ENCODE assay signal across 9 cellular contexts in genomic region chr15:77496710-77497107, GRCh38.
A peak's percentile ranks its signal among the peaks of the same experiment; 100 is the strongest.
DNase-seq lines count a peak whose midpoint lies in the region; ATAC-seq and TF ChIP-seq lines count a peak whose summit lies in the region.
"Had no signal": no experiment of that assay in that cellular context is flagged by ENCODE, and none has a peak within 500 bp of the region (broad histone marks: within the 10 kb centered on the region; RNA-seq: fewer than 3 reads in every experiment).

No MANE protein-coding gene starts in this region.

- H3K36me3 ChIP-seq in OCI-LY3 (replicated peaks; ENCODE audit: low read depth, low read length) = no peaks in the 10 kb centered on the region
- H3K36me3 ChIP-seq in esophagus (ENCODE audit: control insufficient read depth in 2 of 2, insufficient read depth in 2 of 2, low read length in 1 of 2) = no peaks in the 10 kb centered on the region

- peaks cover 28% of the 10 kb centered on the region for H3K4me1 ChIP-seq in OCI-LY3 (ENCODE audit: low read length)
- H3K4me1 ChIP-seq in esophagus (ENCODE audit: control insufficient read depth in 2 of 2, insufficient read depth in 2 of 2, low read length in 1 of 2) = peaks cover 5 to 9% of the 10 kb centered on the region in 2 donors

- no peaks in the 10 kb centered on the region for H3K27me3 Mint-ChIP-seq in naive B cell
- H3K27me3 Mint-ChIP-seq: activated naive CD4-positive, alpha-beta T cell treated with anti-CD3 and anti-CD28 coated beads, Interleukin-2, amount 50 U/mL, for 24 hours had no signal

- peaks cover 11% of the 10 kb centered on the region in 2 donors for H3K36me3 Mint-ChIP-seq in naive B cell

- no peak overlapping the region for H2AFZ ChIP-seq in OCI-LY3 (ENCODE audit: low read depth, low read length)

- H3K4me3 Mint-ChIP-seq in naive B cell = peak overlapping the region in 1 of 8 donors; percentile 51
- H3K4me3 Mint-ChIP-seq: activated naive CD4-positive, alpha-beta T cell treated with anti-CD3 and anti-CD28 coated beads, Interleukin-2, amount 50 U/mL, for 24 hours had no signal

- H4K20me1 ChIP-seq in OCI-LY3 (ENCODE audit: insufficient read depth, low read length) = no peaks in the 10 kb centered on the region

- ATAC-seq in HG03095 (IDR thresholded peaks at IDR 0.05; ENCODE audit: unreplicated experiment) (peak; percentile 60), naive B cell (ENCODE audit: low read depth in 2 of 2) (peak; percentile 59 to 69), HG02981 (IDR thresholded peaks at IDR 0.05; ENCODE audit: unreplicated experiment) (no peak)

- H3K4me3 ChIP-seq in OCI-LY3 (ENCODE audit: low read length) (peak overlapping the region; percentile 40), esophagus (ENCODE audit: low read depth in 1 of 2, low read length in 2 of 2) (no peak overlapping the region)

- H3K79me2 ChIP-seq in OCI-LY3 (ENCODE audit: low read length) = no peaks in the 10 kb centered on the region

- no peaks in the 10 kb centered on the region for H3K27me3 ChIP-seq in OCI-LY3 (ENCODE audit: low read depth, low read length)
- H3K27me3 ChIP-seq in esophagus (ENCODE audit: control insufficient read depth in 1 of 2, insufficient read depth in 2 of 2, low read length in 2 of 2) = no peaks in the 10 kb centered on the region

- H3K27ac ChIP-seq in OCI-LY3 (ENCODE audit: low read length) (no peak overlapping the region), esophagus (ENCODE audit: low read depth in 2 of 2, low read length in 1 of 2) (peak overlapping the region; percentile 57 to 75)

- peak overlapping the region; percentile 47 for H3K9ac ChIP-seq in OCI-LY3 (ENCODE audit: low read length)

- peak overlapping the region; percentile 62 for H3K4me2 ChIP-seq in OCI-LY3 (ENCODE audit: low read length)

- peaks cover 23 to 45% (median 26%) of the 10 kb centered on the region in 3 donors for H3K4me1 Mint-ChIP-seq in naive B cell

- WGBS in esophagus, 2 donors = 12 to 15% methylated on average over 16 of the region's 16 CpGs

- DNase-seq in CMK (ENCODE audit: low read depth) (peak; percentile 48), naive B cell (peak; percentile 54)
- peak; percentile 78 for DNase-seq in activated CD8-positive, alpha-beta memory T cell treated with anti-CD3 and anti-CD28 coated beads, Interleukin-2, amount 50 U/mL, for 4 hours
- peak; percentile 34 to 44 for DNase-seq in stimulated activated CD8-positive, alpha-beta memory T cell treated with anti-CD3 and anti-CD28 coated beads, Interleukin-7, amount 100 ng/mL, for 4 hours (ENCODE audit: low read depth in 2 of 2)

- no peak overlapping the region for H3K27ac Mint-ChIP-seq in naive B cell
- H3K27ac Mint-ChIP-seq: activated naive CD4-positive, alpha-beta T cell treated with anti-CD3 and anti-CD28 coated beads, Interleukin-2, amount 50 U/mL, for 24 hours had no signal

- H3K9me3 Mint-ChIP-seq in naive B cell = no peaks in the 10 kb centered on the region
- H3K9me3 Mint-ChIP-seq: activated naive CD4-positive, alpha-beta T cell treated with anti-CD3 and anti-CD28 coated beads, Interleukin-2, amount 50 U/mL, for 24 hours had no signal

- no peaks in the 10 kb centered on the region for H3K9me3 ChIP-seq in OCI-LY3 (ENCODE audit: insufficient read depth, low read length)
- no peaks in the 10 kb centered on the region for H3K9me3 ChIP-seq in esophagus (ENCODE audit: control insufficient read depth in 2 of 2, insufficient read depth in 1 of 2, low read depth in 1 of 2, low read length in 1 of 2)

- TF ChIP-seq CTCF in OCI-LY3 (IDR thresholded peaks at IDR 0.05; ENCODE audit: low read depth, low read length) = peak; percentile 93
